22 cellular contexts compared by ENCODE assay signal in the genomic region with DNA sequence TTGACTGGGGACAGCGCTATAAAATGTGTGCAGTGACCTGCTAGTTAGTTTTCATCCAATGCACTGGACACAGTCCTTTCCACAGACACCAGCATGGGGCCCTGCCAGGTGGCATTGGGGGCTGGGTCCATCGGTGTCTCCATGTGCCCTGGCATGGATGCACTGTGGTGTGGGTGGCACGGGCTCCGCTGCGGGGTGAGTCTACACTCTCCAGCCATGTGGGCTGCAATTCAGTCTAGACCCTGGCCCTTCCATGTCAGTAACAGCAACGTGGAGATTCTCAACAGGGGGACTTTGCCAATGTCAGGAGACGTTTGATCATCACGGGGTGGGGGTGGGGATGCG.
"Had no signal": no experiment of that assay in that cellular context is flagged by ENCODE, and none has a peak within 500 bp of the region (broad histone marks: within the 10 kb centered on the region; RNA-seq: fewer than 3 reads in every experiment).

No MANE protein-coding gene starts in this region.

- H3K9me3 Mint-ChIP-seq: brain; mesothelial cell of epicardium; natural killer cell treated with Interleukin-12 subunit alpha and Interleukin-12 subunit beta and Interleukin-15 and Interleukin-18, amount 100 ng/mL, for 72 hours; stimulated activated effector memory CD8-positive, alpha-beta T cell treated with anti-CD3 and anti-CD28 coated beads, Interleukin-12 subunit alpha, Interleukin-12 subunit beta, amount 100 ng/mL, for 72 hours; WTC11 had no signal

- H3K27me3 ChIP-seq: foreskin keratinocyte, ovary, stomach, suprapubic skin, tibial nerve had no signal

- H3K36me3 ChIP-seq: ovary had no signal

- H3K4me3 Mint-ChIP-seq: brain; dendritic cell treated with granulocyte-macrophage colony-stimulating factor and Interleukin-4, amounts not matched to agents 40 ng/mL and 50 ng/mL, for 4 days; mesothelial cell of epicardium; WTC11 had no signal

- H3K4me1 ChIP-seq: foreskin keratinocyte, suprapubic skin had no signal

- H3K4me3 ChIP-seq: ovary, stomach, suprapubic skin, tibial nerve had no signal

- H3K27me3 Mint-ChIP-seq: brain; dendritic cell treated with granulocyte-macrophage colony-stimulating factor and Interleukin-4, amounts not matched to agents 40 ng/mL and 50 ng/mL, for 4 days; natural killer cell treated with Interleukin-12 subunit alpha and Interleukin-12 subunit beta and Interleukin-15 and Interleukin-18, amount 100 ng/mL, for 72 hours had no signal

- DNase-seq: activated CD4-positive, alpha-beta T cell treated with anti-CD3 and anti-CD28 coated beads, Interleukin-2, amount 50 U/mL, for 48 hours; activated effector memory CD4-positive, alpha-beta T cell treated with anti-CD3 and anti-CD28 coated beads, Interleukin-2, amount 50 U/mL, for 16 hours; activated naive CD4-positive, alpha-beta T cell treated with anti-CD3 and anti-CD28 coated beads, Interleukin-2, amount 10 ng/mL, durations not matched to agents 7 days and 5 days; activated T-cell treated with anti-CD3 and anti-CD28 coated beads, Interleukin-2, amount 50 U/mL, for 72 hours; anterior cingulate cortex; effector CD4-positive, alpha-beta T cell; foreskin keratinocyte; right cardiac atrium; stimulated activated CD4-positive, alpha-beta T cell treated with anti-CD3 and anti-CD28 coated beads, Interleukin-1b, Interleukin-23, amount 100 ng/mL, for 48 hours; stomach; T-helper 1 cell; T1000 had no signal

- H3K27ac ChIP-seq: foreskin keratinocyte, ovary, suprapubic skin had no signal

- ATAC-seq: activated T-cell treated with anti-CD3 and anti-CD28 coated beads, Interleukin-2, amount 50 U/mL, for 72 hours; foreskin keratinocyte; left lobe of liver; natural killer cell treated with Interleukin-12 subunit alpha and Interleukin-12 subunit beta and Interleukin-15 and Interleukin-18, amount 100 ng/mL, for 72 hours; stimulated activated effector memory CD8-positive, alpha-beta T cell treated with anti-CD3 and anti-CD28 coated beads, Interleukin-12 subunit alpha, Interleukin-12 subunit beta, amount 100 ng/mL, for 72 hours had no signal

- H3K36me3 Mint-ChIP-seq: stimulated activated effector memory CD8-positive, alpha-beta T cell treated with anti-CD3 and anti-CD28 coated beads, Interleukin-12 subunit alpha, Interleukin-12 subunit beta, amount 100 ng/mL, for 72 hours had no signal

- H3K27ac Mint-ChIP-seq: dendritic cell treated with granulocyte-macrophage colony-stimulating factor and Interleukin-4, amounts not matched to agents 40 ng/mL and 50 ng/mL, for 4 days; mesothelial cell of epicardium had no signal

- H3K9me3 ChIP-seq: ovary, stomach, suprapubic skin, tibial nerve had no signal
